Comparison of ENCODE assay signal across 14 cellular contexts in the genomic region with DNA sequence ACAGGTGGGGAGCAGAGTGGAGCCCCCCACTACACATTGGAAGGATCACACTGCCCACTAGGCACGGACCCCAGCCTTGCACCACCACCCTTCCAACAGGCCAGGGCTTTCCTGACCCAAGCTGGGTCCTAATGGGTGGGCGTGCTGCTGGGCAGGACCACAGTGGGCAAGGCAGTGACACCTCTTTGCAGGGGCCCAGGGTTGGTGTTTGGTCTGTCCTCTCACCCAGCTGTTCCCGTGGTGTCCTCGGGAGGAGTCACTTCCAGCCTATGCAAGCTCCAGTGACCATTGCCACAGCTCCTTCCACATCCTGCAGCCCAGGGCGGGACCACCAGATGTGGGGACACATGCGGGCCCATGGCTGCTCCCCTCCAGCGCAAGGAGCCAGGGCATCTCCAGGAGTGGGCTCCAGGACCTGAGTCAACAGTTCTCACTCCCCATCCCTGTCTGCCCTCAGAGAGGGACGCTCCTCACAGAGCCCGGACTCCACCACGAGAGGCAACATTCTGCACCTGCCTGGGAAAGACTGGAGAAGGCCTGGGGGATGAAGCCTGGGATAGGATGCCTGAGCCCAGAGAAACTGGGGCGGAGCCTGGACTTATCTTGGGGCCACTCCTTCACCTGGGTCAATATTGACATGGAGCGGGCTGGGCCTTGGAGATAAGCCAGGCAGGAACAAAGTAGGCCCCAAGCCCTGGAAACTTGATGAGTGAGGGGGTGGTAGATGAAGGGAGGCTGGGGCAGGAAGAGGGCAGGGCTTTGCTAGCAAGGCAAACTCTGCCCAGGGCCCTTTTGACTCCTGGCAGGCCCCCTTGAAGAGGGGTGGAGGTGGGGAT. TPM values are rescaled to one million over a fixed set of nuclear protein-coding genes. Genes with fewer than 3 reads are reported as not detected.
DNase-seq lines count a peak whose midpoint lies in the region; ATAC-seq and TF ChIP-seq lines count a peak whose summit lies in the region.
"Had no signal": no experiment of that assay in that cellular context is flagged by ENCODE, and none has a peak within 500 bp of the region (broad histone marks: within the 10 kb centered on the region; RNA-seq: fewer than 3 reads in every experiment).

No MANE protein-coding gene starts in this region.

- H3K4me3 ChIP-seq in esophagus squamous epithelium (no peak overlapping the region), rectal smooth muscle tissue (ENCODE audit: low read length) (peak overlapping the region; percentile 22)
- H3K4me3 ChIP-seq: breast epithelium had no signal

- WGBS in esophagus squamous epithelium, 2 donors = 56 to 68% methylated on average over 3 to 5 of the region's 12 CpGs

- no peak for TF ChIP-seq POLR2A in esophagus squamous epithelium (IDR thresholded peaks at IDR 0.05)

- H3K4me1 Mint-ChIP-seq in stimulated activated memory B cell treated with anti-CD40 and anti-IgM and Interleukin-4, amounts not matched to agents 10 μg/mL and 1 μg/mL and 100 μg/mL, for 72 hours = no peaks in the 10 kb centered on the region

- H3K4me1 ChIP-seq in esophagus squamous epithelium = peaks cover 5 to 63% (median 37%) of the 10 kb centered on the region in 3 donors
- no peaks in the 10 kb centered on the region for H3K4me1 ChIP-seq in rectal smooth muscle tissue (ENCODE audit: control insufficient read depth, insufficient read depth, low read length)
- H3K4me1 ChIP-seq: breast epithelium had no signal

- H3K9me3 Mint-ChIP-seq in stimulated activated memory B cell treated with anti-CD40 and anti-IgM and Interleukin-4, amounts not matched to agents 10 μg/mL and 1 μg/mL and 100 μg/mL, for 72 hours = no peaks in the 10 kb centered on the region
- H3K9me3 Mint-ChIP-seq: activated T-helper 1 cell treated with anti-CD3 and anti-CD28 coated beads, Interleukin-12 subunit alpha, Interleukin-12 subunit beta, Interleukin-2, Interleukin-4 antibody, amounts not matched to agents 30 ng/mL and 10 ng/mL and 1 ng/mL, durations not matched to agents 14 hours and 24 hours and 36 hours; stimulated activated naive CD8-positive, alpha-beta T cell treated with anti-CD3 and anti-CD28 coated beads, Interleukin-15, Interleukin-2, amounts not matched to agents 100 ng/mL and 50 ng/mL, for 24 hours had no signal

- no peak overlapping the region for H3K9ac ChIP-seq in rectal smooth muscle tissue (ENCODE audit: low read length)

- H3K27me3 Mint-ChIP-seq in stimulated activated memory B cell treated with anti-CD40 and anti-IgM and Interleukin-4, amounts not matched to agents 10 μg/mL and 1 μg/mL and 100 μg/mL, for 72 hours = peaks cover 17% of the 10 kb centered on the region
- H3K27me3 Mint-ChIP-seq: stimulated activated naive CD8-positive, alpha-beta T cell treated with anti-CD3 and anti-CD28 coated beads, Interleukin-15, Interleukin-2, amounts not matched to agents 100 ng/mL and 50 ng/mL, for 24 hours had no signal

- H3K27me3 ChIP-seq in esophagus squamous epithelium (no peaks in the 10 kb centered on the region), rectal smooth muscle tissue (ENCODE audit: control insufficient read depth, insufficient read depth, low read length) (no peaks in the 10 kb centered on the region)
- H3K27me3 ChIP-seq: breast epithelium had no signal

- no peak for TF ChIP-seq CTCF in esophagus squamous epithelium (IDR thresholded peaks at IDR 0.05)

- H3K4me3 Mint-ChIP-seq in stimulated activated memory B cell treated with anti-CD40 and anti-IgM and Interleukin-4, amounts not matched to agents 10 μg/mL and 1 μg/mL and 100 μg/mL, for 72 hours = no peak overlapping the region
- H3K4me3 Mint-ChIP-seq: activated T-helper 1 cell treated with anti-CD3 and anti-CD28 coated beads, Interleukin-12 subunit alpha, Interleukin-12 subunit beta, Interleukin-2, Interleukin-4 antibody, amounts not matched to agents 30 ng/mL and 10 ng/mL and 1 ng/mL, durations not matched to agents 14 hours and 24 hours and 36 hours; stimulated activated naive CD8-positive, alpha-beta T cell treated with anti-CD3 and anti-CD28 coated beads, Interleukin-15, Interleukin-2, amounts not matched to agents 100 ng/mL and 50 ng/mL, for 24 hours had no signal

- no peak overlapping the region for H3K27ac Mint-ChIP-seq in stimulated activated memory B cell treated with anti-CD40 and anti-IgM and Interleukin-4, amounts not matched to agents 10 μg/mL and 1 μg/mL and 100 μg/mL, for 72 hours
- H3K27ac Mint-ChIP-seq: activated T-helper 1 cell treated with anti-CD3 and anti-CD28 coated beads, Interleukin-12 subunit alpha, Interleukin-12 subunit beta, Interleukin-2, Interleukin-4 antibody, amounts not matched to agents 30 ng/mL and 10 ng/mL and 1 ng/mL, durations not matched to agents 14 hours and 24 hours and 36 hours; stimulated activated naive CD8-positive, alpha-beta T cell treated with anti-CD3 and anti-CD28 coated beads, Interleukin-15, Interleukin-2, amounts not matched to agents 100 ng/mL and 50 ng/mL, for 24 hours had no signal

- H3K36me3 ChIP-seq in esophagus squamous epithelium (peaks cover 0 to 13% (median 0%) of the 10 kb centered on the region in 3 donors), rectal smooth muscle tissue (ENCODE audit: control insufficient read depth, insufficient read depth, low read length) (peaks cover 16% of the 10 kb centered on the region)
- H3K36me3 ChIP-seq: breast epithelium had no signal

- H3K27ac ChIP-seq in esophagus squamous epithelium (peak overlapping the region in 3 of 4 donors; percentile 40 to 48 (median 44)), rectal smooth muscle tissue (ENCODE audit: low read depth, low read length) (no peak overlapping the region)

- H3K9me3 ChIP-seq in esophagus squamous epithelium = no peaks in the 10 kb centered on the region
- H3K9me3 ChIP-seq: breast epithelium had no signal

- H3K36me3 Mint-ChIP-seq in stimulated activated memory B cell treated with anti-CD40 and anti-IgM and Interleukin-4, amounts not matched to agents 10 μg/mL and 1 μg/mL and 100 μg/mL, for 72 hours = no peaks in the 10 kb centered on the region

- DNase-seq in NCI-H1417 (lab: John Stamatoyannopoulos, UW) (peak in 2 of 3 experiments; percentile 3 to 8), NCI-H1417 treated with DMSO at 0.1 percent for 48 hours (lab: John Stamatoyannopoulos, UW) (no peak), NCI-H2029 treated with DMSO at 0.1 percent for 48 hours (lab: John Stamatoyannopoulos, UW) (peak; percentile 59), esophagus squamous epithelium (lab: John Stamatoyannopoulos, UW) (no peak), NCI-H2081 treated with DMSO at 0.1 percent for 48 hours (lab: John Stamatoyannopoulos, UW) (no peak), retina (no peak)
- DNase-seq: EL, NCI-H2107 had no signal

- ATAC-seq in stimulated activated memory B cell treated with anti-CD40 and anti-IgM and Interleukin-4, amounts not matched to agents 10 μg/mL and 1 μg/mL and 100 μg/mL, for 72 hours = no peak

- intact Hi-C loops in esophagus squamous epithelium (cut with DNase I) = no loop called here

RNA-seq across cellular contexts. Expression of gene VILL, which starts 3.9 kb away (rescaled TPM):
- total RNA-seq in esophagus squamous epithelium = 10 to 100 TPM in 1 of 4 donors, 1 to 10 TPM in 3; 5.5 to 13.0 (median 6.1) TPM

RNA-seq across cellular contexts. Expression of gene PLCD1, which starts 42.7 kb away (rescaled TPM):
- total RNA-seq in esophagus squamous epithelium = 10 to 100 TPM; 24.2 to 37.9 (median 35.0) TPM

RNA-seq across cellular contexts. Expression of gene DLEC1, which starts 52.3 kb away (rescaled TPM):
- under 1 TPM in 1 of 4 donors, not detected in 3; 0.19 TPM for total RNA-seq in esophagus squamous epithelium
- total RNA-seq: HT1080 had no signal

Comparison
In these comparisons a context has a peak if more than half of its experiments do, and no peak if none do; other contexts are left out.
1. DNase-seq: peak in NCI-H1417 (2 of 3) and NCI-H2029 treated with DMSO at 0.1 percent for 48 hours (single experiment); none in NCI-H1417 treated with DMSO at 0.1 percent for 48 hours (single experiment), esophagus squamous epithelium (single experiment), NCI-H2081 treated with DMSO at 0.1 percent for 48 hours (single experiment) and retina (single experiment).